19 cellular contexts compared by ENCODE assay signal in the genomic region with DNA sequence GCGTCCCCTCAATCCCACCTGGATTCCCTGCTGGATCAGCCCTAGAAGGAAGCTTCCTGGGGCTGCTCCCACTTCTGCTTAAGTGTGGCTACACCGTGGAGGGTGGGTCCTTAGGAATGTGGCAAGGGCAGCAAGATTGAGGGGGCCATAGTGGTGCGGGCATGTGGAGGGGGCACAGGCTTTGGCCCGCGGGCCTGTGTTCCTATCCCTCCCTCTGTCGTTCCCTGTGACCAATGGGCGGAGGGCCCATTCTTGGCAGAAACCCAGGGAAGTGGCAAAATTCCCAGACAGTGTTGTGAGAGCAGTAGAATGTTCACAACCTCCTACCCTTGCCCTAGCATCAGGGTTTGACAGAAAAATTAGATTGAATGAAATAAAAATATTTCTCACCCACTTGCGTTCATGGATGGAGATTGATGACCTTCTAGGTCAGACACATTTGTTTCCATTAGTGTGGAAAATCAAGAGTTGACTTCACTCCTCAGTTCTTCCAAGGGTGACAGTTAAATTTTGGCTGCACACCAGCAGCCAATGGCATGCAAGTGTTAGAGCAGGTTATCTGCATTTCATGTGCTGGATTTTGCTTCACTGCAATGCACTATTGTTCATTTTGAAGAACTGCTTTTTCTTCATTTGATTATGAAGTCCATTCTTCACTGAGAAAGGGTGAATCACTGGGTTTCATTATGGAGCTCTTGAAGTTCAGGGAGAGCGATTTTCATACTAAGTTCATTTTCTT.
"Had no signal": no experiment of that assay in that cellular context is flagged by ENCODE, and none has a peak within 500 bp of the region (broad histone marks: within the 10 kb centered on the region; RNA-seq: fewer than 3 reads in every experiment).

No MANE protein-coding gene starts in this region.

- H3K36me3 ChIP-seq: gastrocnemius medialis, vagina had no signal

- H3K9me3 ChIP-seq: body of pancreas, gastrocnemius medialis, vagina had no signal

- ATAC-seq: body of pancreas; gastrocnemius medialis; left colon; SK-N-SH treated with all-trans-retinoic acid at 6 μM for 48 hours; stimulated activated naive B cell treated with anti-CD40 and anti-IgM and Interleukin-4, amounts not matched to agents 10 μg/mL and 1 μg/mL and 100 μg/mL, for 72 hours had no signal

- H3K4me1 ChIP-seq: body of pancreas, gastrocnemius medialis, parathyroid adenoma, vagina had no signal

- H3K4me3 ChIP-seq: body of pancreas, gastrocnemius medialis, lung, vagina had no signal

- DNase-seq: activated CD4-positive, alpha-beta T cell treated with anti-CD3 and anti-CD28 coated beads for 1 hour; activated CD8-positive, alpha-beta memory T cell treated with anti-CD3 and anti-CD28 coated beads, Interleukin-2, amount 50 U/mL, for 48 hours; activated naive CD4-positive, alpha-beta T cell treated with anti-CD3 and anti-CD28 coated beads, Interleukin-2, amount 10 ng/mL, durations not matched to agents 7 days and 5 days; activated T-cell treated with anti-CD3 and anti-CD28 coated beads, Interleukin-2, amount 50 U/mL, for 48 hours; dermis blood vessel endothelial cell; effector CD8-positive, alpha-beta T cell; gastrocnemius medialis; islet precursor cell; left colon; nephron progenitor cell; stimulated activated CD4-positive, alpha-beta T cell treated with anti-CD3 and anti-CD28 coated beads, Interleukin-2, amount 100 ng/mL, for 48 hours; stimulated activated CD8-positive, alpha-beta memory T cell treated with anti-CD3 and anti-CD28 coated beads, Interleukin-4, amount 100 ng/mL, for 48 hours; stimulated activated naive B cell treated with anti-CD40 and anti-IgM and Interleukin-4, amounts not matched to agents 10 μg/mL and 1 μg/mL and 100 μg/mL, for 72 hours; trophoblast cell had no signal

- H3K27me3 ChIP-seq: body of pancreas, gastrocnemius medialis, vagina had no signal

- H3K27ac ChIP-seq: body of pancreas, gastrocnemius medialis, parathyroid adenoma, vagina had no signal
